Comparison of ENCODE assay signal across 7 cellular contexts in the genomic region with DNA sequence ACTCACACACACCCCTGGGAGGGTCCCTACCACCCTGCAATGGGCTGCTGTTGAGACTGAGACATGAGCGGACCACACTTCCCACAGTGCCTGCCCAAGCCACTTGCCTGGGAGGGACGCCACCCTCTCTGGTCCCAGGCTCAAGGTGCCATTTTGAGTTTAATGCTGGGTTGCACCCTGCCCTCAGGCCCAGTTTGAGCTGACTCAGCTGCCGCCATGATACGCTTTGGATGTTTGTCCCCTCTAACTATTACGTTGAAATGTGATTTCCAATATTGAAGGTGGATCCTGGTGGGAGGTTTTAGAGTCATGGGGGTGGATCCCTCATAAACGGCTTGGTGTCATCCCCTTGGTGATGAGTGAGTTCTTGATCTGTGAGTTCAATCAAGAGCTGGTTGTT.
"Had no signal": no experiment of that assay in that cellular context is flagged by ENCODE, and none has a peak within 500 bp of the region (broad histone marks: within the 10 kb centered on the region; RNA-seq: fewer than 3 reads in every experiment).

No MANE protein-coding gene starts in this region.

- FAIRE-seq: HTR-8/SVneo had no signal

- DNase-seq: IMR-90, KBM-7, KG1 had no signal

- H3K27ac Mint-ChIP-seq: IgD-negative memory B cell had no signal

- H3K9ac ChIP-seq: KMS-11 had no signal

- H3K27ac ChIP-seq: HL-60, KMS-11 had no signal

- H3K4me1 Mint-ChIP-seq: IgD-negative memory B cell had no signal

- H3K4me3 Mint-ChIP-seq: IgD-negative memory B cell had no signal

- H3K4me2 ChIP-seq: KMS-11 had no signal
